In the genomic region with DNA sequence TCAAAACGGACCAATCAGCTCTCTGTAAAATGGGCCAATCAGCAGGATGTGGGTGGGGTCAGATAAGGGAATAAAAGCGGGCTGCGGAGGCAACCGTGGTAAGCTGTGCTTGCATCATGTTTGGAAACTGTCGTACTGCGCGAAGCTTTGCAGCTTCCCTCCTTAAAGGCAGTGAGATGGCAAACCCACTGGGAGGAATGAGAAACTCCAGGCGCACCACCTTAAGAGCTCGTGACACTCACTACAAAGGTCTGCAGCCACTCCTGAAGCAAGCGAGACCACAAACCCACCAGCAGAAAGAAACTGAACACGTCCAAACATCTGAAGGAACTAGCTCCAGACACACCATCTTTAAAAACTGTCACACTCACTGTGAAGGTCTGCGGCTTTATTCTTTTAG, we compare ENCODE assay signal across 22 cellular contexts.
DNase-seq lines count a peak whose midpoint lies in the region; ATAC-seq and TF ChIP-seq lines count a peak whose summit lies in the region.
"Had no signal": no experiment of that assay in that cellular context is flagged by ENCODE, and none has a peak within 500 bp of the region (broad histone marks: within the 10 kb centered on the region; RNA-seq: fewer than 3 reads in every experiment).

No MANE protein-coding gene starts in this region.

- no peaks in the 10 kb centered on the region for H3K27me3 Mint-ChIP-seq in CD4-positive, alpha-beta T cell
- H3K27me3 Mint-ChIP-seq in T-helper 17 cell: peaks cover 6% of the 10 kb centered on the region
- H3K27me3 Mint-ChIP-seq in memory B cell: peaks cover 8% of the 10 kb centered on the region

- peak overlapping the region; percentile 9; the same call in 1 of the 2 replicates for H3K4me3 ChIP-seq in GM12864 (ENCODE audit: low read depth, low read length)
- H3K4me3 ChIP-seq in smooth muscle cell: no peak overlapping the region
- H3K4me3 ChIP-seq: gastroesophageal sphincter, GM23248, ovary had no signal

- no peak for DNase-seq in CD4-positive, alpha-beta T cell
- no peak for DNase-seq in GM12864 (ENCODE audit: low read depth)
- no peak for DNase-seq in T-helper 17 cell
- no peak for DNase-seq in memory B cell (ENCODE audit: low spot score in 2 of 2)
- no peak for DNase-seq in NCI-H1092 (lab: John Stamatoyannopoulos, UW)
- no peak for DNase-seq in smooth muscle cell (lab: John Stamatoyannopoulos, UW; ENCODE audit: unreplicated experiment)
- DNase-seq in activated gamma-delta T cell (lab: John Stamatoyannopoulos, UW): no peak
- DNase-seq: activated effector memory CD4-positive, alpha-beta T cell treated with Interleukin-2 at 50 U/mL for 16 hours; brain microvascular endothelial cell; dermis blood vessel endothelial cell; GM23248; left ventricle myocardium superior; NCI-H1436 treated with DMSO at 0.1 percent for 48 hours; NCI-H2227 treated with DMSO at 0.1 percent for 48 hours; NK-92 treated with Interleukin-12 subunit alpha and Interleukin-12 subunit beta, amount 100 ng/mL, for 24 hours; ovary; stimulated activated CD4-positive, alpha-beta T cell treated with anti-CD3 and anti-CD28 coated beads, Interleukin-4, amount 100 ng/mL, for 4 hours; T1000; trophoblast cell had no signal

- no peaks in the 10 kb centered on the region for H3K79me2 ChIP-seq in smooth muscle cell (ENCODE audit: low read depth)

- no peaks in the 10 kb centered on the region for H3K27me3 ChIP-seq in CD4-positive, alpha-beta T cell (ENCODE audit: control insufficient read depth, insufficient read depth, low read length)
- no peaks in the 10 kb centered on the region for H3K27me3 ChIP-seq in smooth muscle cell (ENCODE audit: low read depth)
- H3K27me3 ChIP-seq: brain microvascular endothelial cell, ovary had no signal

- no peak overlapping the region for H3K4me2 ChIP-seq in smooth muscle cell

- peaks cover 15% of the 10 kb centered on the region for H3K4me1 Mint-ChIP-seq in CD4-positive, alpha-beta T cell (ENCODE audit: low read depth)
- peaks cover 3% of the 10 kb centered on the region for H3K4me1 Mint-ChIP-seq in T-helper 17 cell
- peaks cover 35% of the 10 kb centered on the region for H3K4me1 Mint-ChIP-seq in memory B cell

- H3K4me3 Mint-ChIP-seq in CD4-positive, alpha-beta T cell: no peak overlapping the region
- H3K4me3 Mint-ChIP-seq in T-helper 17 cell (no peak overlapping the region), memory B cell (peak overlapping the region; percentile 24)

- intact Hi-C loops in CD4-positive, alpha-beta T cell (cut with DNase I, micrococcal nuclease): no loop called here

- no peak overlapping the region for H3K27ac Mint-ChIP-seq in CD4-positive, alpha-beta T cell
- H3K27ac Mint-ChIP-seq in T-helper 17 cell: peak overlapping the region; percentile 51
- peak overlapping the region; percentile 3 for H3K27ac Mint-ChIP-seq in memory B cell

- H3K4me1 ChIP-seq in smooth muscle cell (ENCODE audit: low read depth): no peaks in the 10 kb centered on the region
- H3K4me1 ChIP-seq: gastroesophageal sphincter had no signal

- H2AFZ ChIP-seq in smooth muscle cell (ENCODE audit: low read depth): no peak overlapping the region
- H2AFZ ChIP-seq: GM23248 had no signal

- H3F3A ChIP-seq in smooth muscle cell (ENCODE audit: low read depth): no peaks in the 10 kb centered on the region

- no peaks in the 10 kb centered on the region for H3K9me3 Mint-ChIP-seq in CD4-positive, alpha-beta T cell
- no peaks in the 10 kb centered on the region for H3K9me3 Mint-ChIP-seq in memory B cell

- H3K27ac ChIP-seq in CD4-positive, alpha-beta T cell (ENCODE audit: low read depth, low read length): no peak overlapping the region
- no peak overlapping the region for H3K27ac ChIP-seq in smooth muscle cell (ENCODE audit: low read depth)
- H3K27ac ChIP-seq: brain microvascular endothelial cell, gastroesophageal sphincter, GM23248, ovary had no signal

- no peak for TF ChIP-seq CTCF in CD4-positive, alpha-beta T cell (IDR thresholded peaks at IDR 0.05)
- no peak for TF ChIP-seq CTCF in GM12864 (IDR thresholded peaks at IDR 0.05; ENCODE audit: low read depth, low read length, missing control alignments)
- TF ChIP-seq CTCF in smooth muscle cell (IDR thresholded peaks at IDR 0.05; ENCODE audit: borderline replicate concordance, insufficient read depth, poor library complexity, severe bottlenecking): no peak

- CTCF ChIA-PET in CD4-positive, alpha-beta T cell (lab: Charles Lee): interaction anchor here (0.5 kb wide), 1 partner anchor 114 kb away, joined by 3 read pairs; no protein-coding TSS in a partner anchor

- H3K36me3 Mint-ChIP-seq in CD4-positive, alpha-beta T cell (ENCODE audit: low read depth): no peaks in the 10 kb centered on the region
- H3K36me3 Mint-ChIP-seq in T-helper 17 cell (ENCODE audit: low read depth) (no peaks in the 10 kb centered on the region), memory B cell (no peaks in the 10 kb centered on the region)

- no peaks in the 10 kb centered on the region for H4K20me1 ChIP-seq in smooth muscle cell (ENCODE audit: low read depth)

- H3K9ac ChIP-seq in smooth muscle cell (ENCODE audit: low read depth): no peak overlapping the region
- H3K9ac ChIP-seq: GM23248 had no signal

- POLR2A ChIA-PET in CD4-positive, alpha-beta T cell (lab: Charles Lee): interaction anchor here (1.1 kb wide), 1 partner anchor 8 kb away, joined by 3 read pairs; no protein-coding TSS in a partner anchor

- WGBS in smooth muscle cell (ENCODE audit: low lambda C conversion rate): 86% methylated on average over 12 of the region's 12 CpGs

- no peaks in the 10 kb centered on the region for H3K9me3 ChIP-seq in CD4-positive, alpha-beta T cell (ENCODE audit: control insufficient read depth, low read length)
- H3K9me3 ChIP-seq in T-helper 17 cell (ENCODE audit: control insufficient read depth, low read length, poor library complexity, severe bottlenecking) (no peaks in the 10 kb centered on the region), smooth muscle cell (replicated peaks; ENCODE audit: low read depth) (no peaks in the 10 kb centered on the region)
- H3K9me3 ChIP-seq: gastroesophageal sphincter, ovary had no signal

- H3K36me3 ChIP-seq in smooth muscle cell (ENCODE audit: low read depth): no peaks in the 10 kb centered on the region
- H3K36me3 ChIP-seq: brain microvascular endothelial cell, gastroesophageal sphincter, ovary had no signal

- peak; percentile 48 for ATAC-seq in CD4-positive, alpha-beta T cell (ENCODE audit: poor library complexity)
- ATAC-seq in T-helper 17 cell (no peak), memory B cell (ENCODE audit: low read depth) (no peak), GM19395 (IDR thresholded peaks at IDR 0.05; ENCODE audit: unreplicated experiment) (no peak)
- ATAC-seq: gastroesophageal sphincter, left ventricle myocardium superior, Right ventricle myocardium inferior had no signal
